ENCODE assay signal across 8 cellular contexts in the genomic region with DNA sequence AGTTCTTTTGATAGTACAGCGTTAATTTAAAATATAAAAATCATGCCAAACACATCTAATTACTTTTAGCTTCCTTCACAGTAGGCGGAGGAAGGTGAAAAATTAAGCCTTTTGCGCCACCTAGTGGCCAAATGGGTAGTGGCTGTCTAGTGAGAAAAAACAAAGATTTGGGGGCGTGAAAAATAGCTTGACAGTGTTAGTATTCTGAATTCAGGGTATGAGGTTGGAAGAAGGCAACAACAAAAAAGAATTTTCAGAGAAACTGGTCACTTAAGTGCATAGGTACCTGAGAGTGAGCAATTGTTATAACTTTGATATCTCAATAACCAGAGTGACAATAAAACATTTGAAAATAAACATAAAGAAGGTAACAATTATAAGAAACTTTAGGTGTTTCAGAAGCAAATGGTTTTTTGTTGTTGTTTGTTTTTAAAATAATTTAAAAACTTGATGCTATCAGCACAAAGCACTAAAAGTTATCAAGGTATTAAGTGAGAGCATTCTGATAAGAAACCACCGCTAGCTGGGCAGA. TPM values are rescaled to one million over a fixed set of nuclear protein-coding genes. Genes with fewer than 3 reads are reported as not detected.
DNase-seq lines count a peak whose midpoint lies in the region; FAIRE-seq and TF ChIP-seq lines count a peak whose summit lies in the region.

No MANE protein-coding gene starts in this region.

- H3K4me3 ChIP-seq in keratinocyte (ENCODE audit: control insufficient read depth in 2 of 3, extremely low read depth in 1 of 3, insufficient read depth in 2 of 3, low read depth in 1 of 3, low read length in 3 of 3) = no peak overlapping the region

- BruUV-seq in MCF 10A (replicated peaks; lab: Mats Ljungman, UMichigan) = no TSS peak

- no peaks in the 10 kb centered on the region for H3K4me1 Mint-ChIP-seq in MCF 10A (ENCODE audit: insufficient read depth, unreplicated experiment)

- no peak overlapping the region for H3K9ac ChIP-seq in keratinocyte (ENCODE audit: control insufficient read depth, extremely low read depth, insufficient read depth, low read length)

- intact Hi-C loops in MCF 10A (cut with micrococcal nuclease) = loop anchor here (1.0 to 5.0 kb wide), 6 partner anchors 14 to 455 kb away; a partner anchor contains a TSS

- H3K27ac Mint-ChIP-seq in MCF 10A (ENCODE audit: low read depth, unreplicated experiment) = no peak overlapping the region

- H3K4me2 ChIP-seq in keratinocyte (ENCODE audit: control insufficient read depth, extremely low read depth, insufficient read depth, low read depth, low read length) = no peak overlapping the region

- peak; percentile 63 for FAIRE-seq in keratinocyte (lab: Jason Lieb, UNC)
- FAIRE-seq in HTR-8/SVneo (lab: Jason Lieb, UNC) = no peak

- CTCF ChIA-PET in MCF 10A (lab: Yijun Ruan, JAX) = interaction anchor here (0.5 to 8.1 kb wide), 42 partner anchors 10 to 1735 kb away, joined by 3 to 109 read pairs (median 4); a partner anchor contains a TSS

- H3K79me2 ChIP-seq in keratinocyte (ENCODE audit: control insufficient read depth, insufficient read depth, low read length) = no peaks in the 10 kb centered on the region

- POLR2A ChIA-PET in MCF 10A (lab: Yijun Ruan, JAX) = interaction anchor here (0.6 to 5.3 kb wide), 13 partner anchors 9 to 614 kb away, joined by 3 to 70 read pairs (median 5); a partner anchor contains a TSS

- H3K4me3 Mint-ChIP-seq in MCF 10A (ENCODE audit: unreplicated experiment) = no peak overlapping the region

- dilution Hi-C loops in keratinocyte (cut with MboI; ENCODE audit: extremely low pct_ligation_motif_present, low sequenced_read_pairs) = no loop called here

- no peak overlapping the region for H2AFZ ChIP-seq in keratinocyte (ENCODE audit: control insufficient read depth, low read length)

- no peaks in the 10 kb centered on the region for H3K9me3 ChIP-seq in keratinocyte (ENCODE audit: control insufficient read depth, low read depth, low read length)

- no peak overlapping the region for H3K27ac ChIP-seq in VCaP
- no peak overlapping the region for H3K27ac ChIP-seq in keratinocyte (ENCODE audit: control insufficient read depth, insufficient read depth, low read length)

- no peaks in the 10 kb centered on the region for H3K9me3 Mint-ChIP-seq in MCF 10A (ENCODE audit: unreplicated experiment)

- peak; percentile 85 for TF ChIP-seq CTCF in VCaP (conservative IDR thresholded peaks at IDR 0.05)
- TF ChIP-seq CTCF in MCF 10A (IDR thresholded peaks at IDR 0.05; ENCODE audit: unreplicated experiment) = peak; percentile 82
- TF ChIP-seq CTCF in keratinocyte (optimal IDR thresholded peaks at IDR 0.05 in 1 of 3, IDR thresholded peaks at IDR 0.05 in 1 of 3, conservative IDR thresholded peaks at IDR 0.05 in 1 of 3; ENCODE audit: extremely low read depth in 1 of 3, insufficient read depth in 2 of 3, low read length in 3 of 3) = peak; percentile 70 to 89 (median 73)

- H4K20me1 ChIP-seq in keratinocyte (ENCODE audit: control insufficient read depth, extremely low read depth, insufficient read depth, low read length) = no peaks in the 10 kb centered on the region

- H3K9me1 ChIP-seq in keratinocyte (ENCODE audit: control insufficient read depth, extremely low read depth, insufficient read depth, low read length) = no peaks in the 10 kb centered on the region

- H3K36me3 ChIP-seq in keratinocyte (ENCODE audit: control insufficient read depth in 2 of 2, extremely low read depth in 1 of 2, insufficient read depth in 2 of 2, low read length in 2 of 2) = no peaks in the 10 kb centered on the region

- peaks cover 5% of the 10 kb centered on the region for H3K27me3 ChIP-seq in keratinocyte (ENCODE audit: control insufficient read depth, extremely low read depth, insufficient read depth, low read length)

- no peaks in the 10 kb centered on the region for H3K4me1 ChIP-seq in keratinocyte (ENCODE audit: control insufficient read depth, extremely low read depth, insufficient read depth, low read length)

- DNase-seq in activated gamma-delta T cell treated with Interleukin-2 at 50 U/mL for 16 hours (peak; percentile 88), activated gamma-delta T cell (lab: John Stamatoyannopoulos, UW) (no peak), NCI-H2029 (lab: John Stamatoyannopoulos, UW) (peak; percentile 60), MCF 10A (ENCODE audit: unreplicated experiment) (peak; percentile 79), keratinocyte (ENCODE audit: low read depth, low spot score) (no peak), HTR-8/SVneo (ENCODE audit: insufficient read length, low spot score) (no peak)
- peak; percentile 92 for DNase-seq in stimulated activated CD4-positive, alpha-beta T cell treated with anti-CD3 and anti-CD28 coated beads, Interleukin-2, amount 100 ng/mL, for 24 hours

- no peaks in the 10 kb centered on the region for H3K36me3 Mint-ChIP-seq in MCF 10A (ENCODE audit: insufficient read depth, unreplicated experiment)

- H3K27me3 Mint-ChIP-seq in MCF 10A (ENCODE audit: insufficient read depth, unreplicated experiment) = peaks cover 43% of the 10 kb centered on the region

RNA-seq across cellular contexts. Expression of a gene that starts 14.3 kb away (rescaled TPM):
- 3.5 and 4.4 TPM in 2 replicates for total RNA-seq in MCF 10A (2022)
- polyA plus RNA-seq in keratinocyte = 21.3 to 29.0 TPM (median 25.4 TPM) in 3 replicates
- 0.69 TPM for polyA plus RNA-seq in keratinocyte (2011; ENCODE audit: low read depth)
- 10.9 and 17.9 TPM in 2 replicates for polyA plus RNA-seq in keratinocyte (2011; cell fraction: cytosol; rRNA removed)
- polyA plus RNA-seq in keratinocyte (2011; cell fraction: nucleus; rRNA removed) = 6.6 TPM in 2 replicates
- 1.4 and 28.6 TPM in 2 replicates for polyA plus RNA-seq in keratinocyte (2012; ENCODE audit: low replicate concordance)
- 13.0 to 16.5 TPM (median 14.0 TPM) in 3 replicates for polyA minus RNA-seq in keratinocyte
- 9.2 TPM for polyA minus RNA-seq in keratinocyte (2011; cell fraction: cytosol; rRNA and poly(A)+ RNA removed)
- polyA minus RNA-seq in keratinocyte (2011; cell fraction: nucleus; rRNA and poly(A)+ RNA removed) = 1.3 and 1.5 TPM in 2 replicates

RNA-seq across cellular contexts. Expression of a gene that starts 14.8 kb away (rescaled TPM):
- total RNA-seq in MCF 10A (2022) = 32.3 and 35.2 TPM in 2 replicates
- polyA plus RNA-seq in keratinocyte = 56.1 to 81.7 TPM (median 61.4 TPM) in 3 replicates
- polyA plus RNA-seq in keratinocyte (2011; ENCODE audit: low read depth) = 10.9 TPM
- 44.3 and 45.6 TPM in 2 replicates for polyA plus RNA-seq in keratinocyte (2011; cell fraction: cytosol; rRNA removed)
- polyA plus RNA-seq in keratinocyte (2011; cell fraction: nucleus; rRNA removed) = 92.6 and 97.3 TPM in 2 replicates
- 47.4 and 68.3 TPM in 2 replicates for polyA plus RNA-seq in keratinocyte (2012; ENCODE audit: low replicate concordance)
- 74.6 to 93.6 TPM (median 82.4 TPM) in 3 replicates for polyA minus RNA-seq in keratinocyte
- polyA minus RNA-seq in keratinocyte (2011; cell fraction: cytosol; rRNA and poly(A)+ RNA removed) = 72.1 TPM
- polyA minus RNA-seq in keratinocyte (2011; cell fraction: nucleus; rRNA and poly(A)+ RNA removed) = 81.8 and 84.9 TPM in 2 replicates

RNA-seq across cellular contexts. Expression of a gene that starts 24.5 kb away (rescaled TPM):
- total RNA-seq in MCF 10A (2022) = 34.1 and 47.3 TPM in 2 replicates
- polyA plus RNA-seq in keratinocyte = 44.4 to 66.7 TPM (median 63.4 TPM) in 3 replicates
- 10.5 TPM for polyA plus RNA-seq in keratinocyte (2011; ENCODE audit: low read depth)
- 34.6 and 43.8 TPM in 2 replicates for polyA plus RNA-seq in keratinocyte (2011; cell fraction: cytosol; rRNA removed)
- polyA plus RNA-seq in keratinocyte (2011; cell fraction: nucleus; rRNA removed) = 24.8 and 26.6 TPM in 2 replicates
- polyA plus RNA-seq in keratinocyte (2012; ENCODE audit: low replicate concordance) = 17.9 and 59.2 TPM in 2 replicates
- 20.2 to 36.4 TPM (median 31.7 TPM) in 3 replicates for polyA minus RNA-seq in keratinocyte
- polyA minus RNA-seq in keratinocyte (2011; cell fraction: cytosol; rRNA and poly(A)+ RNA removed) = 11.1 TPM
- polyA minus RNA-seq in keratinocyte (2011; cell fraction: nucleus; rRNA and poly(A)+ RNA removed) = 4.3 and 5.0 TPM in 2 replicates

RNA-seq across cellular contexts. Expression of a gene that starts 29.8 kb away (rescaled TPM):
- total RNA-seq in MCF 10A (2022) = 43.3 and 61.2 TPM in 2 replicates
- 24.5 to 50.7 TPM (median 32.6 TPM) in 3 replicates for polyA plus RNA-seq in keratinocyte
- 4.3 TPM for polyA plus RNA-seq in keratinocyte (2011; ENCODE audit: low read depth)
- polyA plus RNA-seq in keratinocyte (2011; cell fraction: cytosol; rRNA removed) = 7.8 and 9.5 TPM in 2 replicates
- 69.2 and 76.6 TPM in 2 replicates for polyA plus RNA-seq in keratinocyte (2011; cell fraction: nucleus; rRNA removed)
- 21.9 and 59.2 TPM in 2 replicates for polyA plus RNA-seq in keratinocyte (2012; ENCODE audit: low replicate concordance)
- 49.4 to 105 TPM (median 68.7 TPM) in 3 replicates for polyA minus RNA-seq in keratinocyte
- polyA minus RNA-seq in keratinocyte (2011; cell fraction: cytosol; rRNA and poly(A)+ RNA removed) = 24.0 TPM
- polyA minus RNA-seq in keratinocyte (2011; cell fraction: nucleus; rRNA and poly(A)+ RNA removed) = 94.4 and 116 TPM in 2 replicates

RNA-seq across cellular contexts. Expression of a gene that starts 51.5 kb away (rescaled TPM):
- total RNA-seq in MCF 10A (2022) = 0.56 and 0.79 TPM in 2 replicates
- 9.2 to 12.7 TPM (median 12.5 TPM) in 3 replicates for polyA plus RNA-seq in keratinocyte
- 0.34 TPM for polyA plus RNA-seq in keratinocyte (2011; ENCODE audit: low read depth)
- 4.4 and 6.7 TPM in 2 replicates for polyA plus RNA-seq in keratinocyte (2011; cell fraction: cytosol; rRNA removed)
- polyA plus RNA-seq in keratinocyte (2011; cell fraction: nucleus; rRNA removed) = 24.8 and 29.0 TPM in 2 replicates
- 3.8 and 7.3 TPM in 2 replicates for polyA plus RNA-seq in keratinocyte (2012; ENCODE audit: low replicate concordance)
- 4.6 to 5.1 TPM (median 4.9 TPM) in 3 replicates for polyA minus RNA-seq in keratinocyte
- not detected for polyA minus RNA-seq in keratinocyte (2011; cell fraction: cytosol; rRNA and poly(A)+ RNA removed)
- polyA minus RNA-seq in keratinocyte (2011; cell fraction: nucleus; rRNA and poly(A)+ RNA removed) = 5.6 and 5.8 TPM in 2 replicates

Comparison
In these comparisons a context has a peak if more than half of its experiments do, and no peak if none do; other contexts are left out.
1. DNase-seq: peak in activated gamma-delta T cell treated with Interleukin-2 at 50 U/mL for 16 hours (single experiment), NCI-H2029 (single experiment), MCF 10A (single experiment) and stimulated activated CD4-positive, alpha-beta T cell treated with anti-CD3 and anti-CD28 coated beads, Interleukin-2, amount 100 ng/mL, for 24 hours (2 of 2); none in activated gamma-delta T cell (single experiment), keratinocyte (single experiment) and HTR-8/SVneo (single experiment).
2. Peak in every context shown above with its lines, with median percentiles within 50 percentile points of each other: CTCF ChIP-seq.